In genomic region chr2:156343940-156344301, GRCh38 we compare ENCODE assay signal across 13 cellular contexts. TPM values are rescaled to one million over a fixed set of nuclear protein-coding genes. Genes with fewer than 3 reads are reported as not detected.
A peak's percentile ranks its signal among the peaks of the same experiment; 100 is the strongest.
DNase-seq lines count a peak whose midpoint lies in the region; FAIRE-seq and TF ChIP-seq lines count a peak whose summit lies in the region.
"Had no signal": no experiment of that assay in that cellular context is flagged by ENCODE, and none has a peak within 500 bp of the region (broad histone marks: within the 10 kb centered on the region; RNA-seq: fewer than 3 reads in every experiment).

No MANE protein-coding gene starts in this region.

- no peak for TF ChIP-seq POLR2A in H54 (IDR thresholded peaks at IDR 0.05; ENCODE audit: low read depth, low read length)

- peak; percentile 31 for DNase-seq in AG20443 (ENCODE audit: low spot score)
- no peak for DNase-seq in H54 (ENCODE audit: insufficient read length, low spot score)
- DNase-seq in WERI-Rb-1: no peak
- DNase-seq in glomerular visceral epithelial cell (ENCODE audit: extremely low spot score): peak; percentile 28
- no peak for DNase-seq in iPS-NIHi7 (ENCODE audit: extremely low spot score)
- no peak for DNase-seq in mesothelial cell of epicardium (ENCODE audit: low spot score in 2 of 2, unreplicated experiment in 2 of 2)
- no peak for DNase-seq in stimulated activated CD4-positive, alpha-beta T cell treated with anti-CD3 and anti-CD28 coated beads, Interleukin-4, amount 100 ng/mL, for 24 hours
- DNase-seq in activated CD8-positive, alpha-beta memory T cell treated with anti-CD3 and anti-CD28 coated beads, Interleukin-2, amount 50 U/mL, for 4 hours: no peak
- DNase-seq: activated CD4-positive, alpha-beta T cell treated with anti-CD3 and anti-CD28 coated beads, Interleukin-2, amount 50 U/mL, for 4 hours; endodermal cell; KG1; stimulated activated naive CD8-positive, alpha-beta T cell treated with anti-CD3 and anti-CD28 coated beads, Interleukin-15, amount 100 ng/mL, for 72 hours had no signal

- FAIRE-seq in H54 (lab: Jason Lieb, UNC): peak; percentile 33

- H3K9me3 ChIP-seq in WERI-Rb-1 (ENCODE audit: severe bottlenecking): no peaks in the 10 kb centered on the region
- H3K9me3 ChIP-seq: BLaER1 had no signal

- no peaks in the 10 kb centered on the region for H3K36me3 Mint-ChIP-seq in mesothelial cell of epicardium

- H3K27ac ChIP-seq in WERI-Rb-1: peak overlapping the region; percentile 99
- H3K27ac ChIP-seq: BLaER1 had no signal

- no peak for TF ChIP-seq CTCF in WERI-Rb-1 (IDR thresholded peaks at IDR 0.05; ENCODE audit: low read depth, low read length)
- no peak for TF ChIP-seq CTCF in mesothelial cell of epicardium (IDR thresholded peaks at IDR 0.05; ENCODE audit: unreplicated experiment)

- no peak overlapping the region for H3K27ac Mint-ChIP-seq in mesothelial cell of epicardium
- H3K27ac Mint-ChIP-seq: endodermal cell had no signal

- no peaks in the 10 kb centered on the region for H3K9me3 Mint-ChIP-seq in mesothelial cell of epicardium
- H3K9me3 Mint-ChIP-seq: endodermal cell; stimulated activated naive CD8-positive, alpha-beta T cell treated with anti-CD3 and anti-CD28 coated beads, Interleukin-15, amount 100 ng/mL, for 72 hours had no signal

- no peak overlapping the region for H3K4me3 ChIP-seq in WERI-Rb-1 (ENCODE audit: low read depth, low read length)

- H3K27me3 ChIP-seq in WERI-Rb-1 (ENCODE audit: insufficient read depth, low read depth, severe bottlenecking): no peaks in the 10 kb centered on the region
- H3K27me3 ChIP-seq: BLaER1 had no signal

- H3K36me3 ChIP-seq in WERI-Rb-1: no peaks in the 10 kb centered on the region
- H3K36me3 ChIP-seq: BLaER1 had no signal

- H3K4me1 Mint-ChIP-seq in mesothelial cell of epicardium: peaks cover 14% of the 10 kb centered on the region

- no peak overlapping the region for H3K4me3 Mint-ChIP-seq in mesothelial cell of epicardium

- H3K27me3 Mint-ChIP-seq in mesothelial cell of epicardium (ENCODE audit: low read depth): no peaks in the 10 kb centered on the region
- H3K27me3 Mint-ChIP-seq: stimulated activated naive CD8-positive, alpha-beta T cell treated with anti-CD3 and anti-CD28 coated beads, Interleukin-15, amount 100 ng/mL, for 72 hours had no signal

RNA-seq across cellular contexts. Expression of gene NR4A2, which starts 11.4 kb away (rescaled TPM):
- total RNA-seq in mesothelial cell of epicardium: 1.6 to 2.1 TPM (median 1.7 TPM) in 3 replicates

Comparison
In these comparisons a context has a peak if more than half of its experiments do, and no peak if none do; other contexts are left out.
1. DNase-seq: peak in AG20443 (single experiment) and glomerular visceral epithelial cell (single experiment); none in H54 (single experiment), WERI-Rb-1 (single experiment), iPS-NIHi7 (single experiment), mesothelial cell of epicardium (0 of 2), stimulated activated CD4-positive, alpha-beta T cell treated with anti-CD3 and anti-CD28 coated beads, Interleukin-4, amount 100 ng/mL, for 24 hours (single experiment) and activated CD8-positive, alpha-beta memory T cell treated with anti-CD3 and anti-CD28 coated beads, Interleukin-2, amount 50 U/mL, for 4 hours (single experiment).